Comparison of ENCODE assay signal across 1 cellular context in the genomic region with DNA sequence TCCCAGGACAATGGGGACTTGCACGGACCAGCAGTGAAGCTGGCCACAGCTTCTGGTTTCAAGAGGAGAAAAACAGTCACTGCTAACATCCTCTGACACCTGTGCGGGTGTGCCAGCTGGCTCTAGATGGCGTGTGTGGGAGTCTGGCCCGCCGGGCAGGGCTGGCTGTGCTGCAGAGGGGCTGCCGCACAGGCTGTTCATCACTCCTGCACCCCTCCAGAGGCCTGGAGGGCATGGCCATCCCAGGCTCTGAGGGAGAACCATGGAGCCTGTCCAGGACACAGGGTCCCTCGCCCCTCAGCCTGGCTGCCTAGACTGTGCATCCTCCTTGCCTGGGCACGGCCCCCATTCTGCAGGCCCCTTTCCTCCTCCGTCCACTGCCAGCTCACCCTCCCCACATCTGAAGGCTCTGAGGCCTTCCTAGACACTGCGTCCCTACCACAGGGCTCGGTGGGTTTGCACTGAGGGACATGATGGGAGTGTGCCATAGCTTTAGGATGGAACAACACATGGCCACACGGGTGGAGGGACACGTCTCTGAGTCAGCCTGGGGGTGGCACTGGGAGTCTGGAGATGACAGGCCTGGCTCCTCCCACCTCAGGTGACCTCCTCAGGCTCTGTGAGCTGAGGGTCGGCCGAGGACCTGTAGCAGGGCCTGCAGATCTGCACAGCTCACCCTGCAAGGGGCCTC.
TF ChIP-seq lines count a peak whose summit lies in the region.

No MANE protein-coding gene starts in this region.

TF ChIP-seq in HCT116, 20 proteins besides CTCF, POLR2A, EP300 and RAD21:
- TF ChIP-seq ZNF274 (IDR thresholded peaks at IDR 0.05; ENCODE audit: low read depth, low read length) (no peak), EZH2 (IDR thresholded peaks at IDR 0.05) (no peak), FOSL1 (IDR thresholded peaks at IDR 0.05; ENCODE audit: low read depth) (no peak), SRF (IDR thresholded peaks at IDR 0.05; ENCODE audit: low read depth) (no peak), ZFX (IDR thresholded peaks at IDR 0.05) (no peak), EGR1 (IDR thresholded peaks at IDR 0.05; ENCODE audit: low read depth) (no peak), YY1 (IDR thresholded peaks at IDR 0.05; ENCODE audit: extremely low read depth, insufficient replicate concordance, low read depth, low read length) (no peak), SIN3A (IDR thresholded peaks at IDR 0.05; ENCODE audit: low read depth) (no peak), EZH2phosphoT487 (IDR thresholded peaks at IDR 0.05; ENCODE audit: borderline replicate concordance) (no peak), CBX3 (IDR thresholded peaks at IDR 0.05; ENCODE audit: low read depth) (no peak), POLR2AphosphoS5 (IDR thresholded peaks at IDR 0.05; ENCODE audit: low read depth, low read length) (no peak), SP1 (IDR thresholded peaks at IDR 0.05; ENCODE audit: low read depth) (no peak), ELF1 (IDR thresholded peaks at IDR 0.05; ENCODE audit: borderline replicate concordance, low read depth) (no peak), TCF7L2 (IDR thresholded peaks at IDR 0.05; ENCODE audit: borderline replicate concordance, extremely low read depth, insufficient read depth, insufficient read length) (no peak), CEBPB (IDR thresholded peaks at IDR 0.05; ENCODE audit: low read depth) (no peak), JUND (IDR thresholded peaks at IDR 0.05) (no peak)
- TF ChIP-seq, protein P1, sequence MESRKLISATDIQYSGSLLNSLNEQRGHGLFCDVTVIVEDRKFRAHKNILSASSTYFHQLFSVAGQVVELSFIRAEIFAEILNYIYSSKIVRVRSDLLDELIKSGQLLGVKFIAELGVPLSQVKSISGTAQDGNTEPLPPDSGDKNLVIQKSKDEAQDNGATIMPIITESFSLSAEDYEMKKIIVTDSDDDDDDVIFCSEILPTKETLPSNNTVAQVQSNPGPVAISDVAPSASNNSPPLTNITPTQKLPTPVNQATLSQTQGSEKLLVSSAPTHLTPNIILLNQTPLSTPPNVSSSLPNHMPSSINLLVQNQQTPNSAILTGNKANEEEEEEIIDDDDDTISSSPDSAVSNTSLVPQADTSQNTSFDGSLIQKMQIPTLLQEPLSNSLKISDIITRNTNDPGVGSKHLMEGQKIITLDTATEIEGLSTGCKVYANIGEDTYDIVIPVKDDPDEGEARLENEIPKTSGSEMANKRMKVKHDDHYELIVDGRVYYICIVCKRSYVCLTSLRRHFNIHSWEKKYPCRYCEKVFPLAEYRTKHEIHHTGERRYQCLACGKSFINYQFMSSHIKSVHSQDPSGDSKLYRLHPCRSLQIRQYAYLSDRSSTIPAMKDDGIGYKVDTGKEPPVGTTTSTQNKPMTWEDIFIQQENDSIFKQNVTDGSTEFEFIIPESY (IDR thresholded peaks at IDR 0.05; ENCODE audit: extremely low read depth, insufficient replicate concordance, low read length) = no peak
- TF ChIP-seq, protein P2, sequence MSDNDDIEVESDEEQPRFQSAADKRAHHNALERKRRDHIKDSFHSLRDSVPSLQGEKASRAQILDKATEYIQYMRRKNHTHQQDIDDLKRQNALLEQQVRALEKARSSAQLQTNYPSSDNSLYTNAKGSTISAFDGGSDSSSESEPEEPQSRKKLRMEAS (IDR thresholded peaks at IDR 0.05) = no peak
- TF ChIP-seq, protein P3, sequence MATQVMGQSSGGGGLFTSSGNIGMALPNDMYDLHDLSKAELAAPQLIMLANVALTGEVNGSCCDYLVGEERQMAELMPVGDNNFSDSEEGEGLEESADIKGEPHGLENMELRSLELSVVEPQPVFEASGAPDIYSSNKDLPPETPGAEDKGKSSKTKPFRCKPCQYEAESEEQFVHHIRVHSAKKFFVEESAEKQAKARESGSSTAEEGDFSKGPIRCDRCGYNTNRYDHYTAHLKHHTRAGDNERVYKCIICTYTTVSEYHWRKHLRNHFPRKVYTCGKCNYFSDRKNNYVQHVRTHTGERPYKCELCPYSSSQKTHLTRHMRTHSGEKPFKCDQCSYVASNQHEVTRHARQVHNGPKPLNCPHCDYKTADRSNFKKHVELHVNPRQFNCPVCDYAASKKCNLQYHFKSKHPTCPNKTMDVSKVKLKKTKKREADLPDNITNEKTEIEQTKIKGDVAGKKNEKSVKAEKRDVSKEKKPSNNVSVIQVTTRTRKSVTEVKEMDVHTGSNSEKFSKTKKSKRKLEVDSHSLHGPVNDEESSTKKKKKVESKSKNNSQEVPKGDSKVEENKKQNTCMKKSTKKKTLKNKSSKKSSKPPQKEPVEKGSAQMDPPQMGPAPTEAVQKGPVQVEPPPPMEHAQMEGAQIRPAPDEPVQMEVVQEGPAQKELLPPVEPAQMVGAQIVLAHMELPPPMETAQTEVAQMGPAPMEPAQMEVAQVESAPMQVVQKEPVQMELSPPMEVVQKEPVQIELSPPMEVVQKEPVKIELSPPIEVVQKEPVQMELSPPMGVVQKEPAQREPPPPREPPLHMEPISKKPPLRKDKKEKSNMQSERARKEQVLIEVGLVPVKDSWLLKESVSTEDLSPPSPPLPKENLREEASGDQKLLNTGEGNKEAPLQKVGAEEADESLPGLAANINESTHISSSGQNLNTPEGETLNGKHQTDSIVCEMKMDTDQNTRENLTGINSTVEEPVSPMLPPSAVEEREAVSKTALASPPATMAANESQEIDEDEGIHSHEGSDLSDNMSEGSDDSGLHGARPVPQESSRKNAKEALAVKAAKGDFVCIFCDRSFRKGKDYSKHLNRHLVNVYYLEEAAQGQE (IDR thresholded peaks at IDR 0.05; ENCODE audit: low read depth) = no peak
- TF ChIP-seq, protein P4, sequence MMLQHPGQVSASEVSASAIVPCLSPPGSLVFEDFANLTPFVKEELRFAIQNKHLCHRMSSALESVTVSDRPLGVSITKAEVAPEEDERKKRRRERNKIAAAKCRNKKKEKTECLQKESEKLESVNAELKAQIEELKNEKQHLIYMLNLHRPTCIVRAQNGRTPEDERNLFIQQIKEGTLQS (IDR thresholded peaks at IDR 0.05) = no peak
TF ChIP-seq in HCT116: peak in this region for 0.
